1 cellular context compared by ENCODE assay signal in the genomic region with DNA sequence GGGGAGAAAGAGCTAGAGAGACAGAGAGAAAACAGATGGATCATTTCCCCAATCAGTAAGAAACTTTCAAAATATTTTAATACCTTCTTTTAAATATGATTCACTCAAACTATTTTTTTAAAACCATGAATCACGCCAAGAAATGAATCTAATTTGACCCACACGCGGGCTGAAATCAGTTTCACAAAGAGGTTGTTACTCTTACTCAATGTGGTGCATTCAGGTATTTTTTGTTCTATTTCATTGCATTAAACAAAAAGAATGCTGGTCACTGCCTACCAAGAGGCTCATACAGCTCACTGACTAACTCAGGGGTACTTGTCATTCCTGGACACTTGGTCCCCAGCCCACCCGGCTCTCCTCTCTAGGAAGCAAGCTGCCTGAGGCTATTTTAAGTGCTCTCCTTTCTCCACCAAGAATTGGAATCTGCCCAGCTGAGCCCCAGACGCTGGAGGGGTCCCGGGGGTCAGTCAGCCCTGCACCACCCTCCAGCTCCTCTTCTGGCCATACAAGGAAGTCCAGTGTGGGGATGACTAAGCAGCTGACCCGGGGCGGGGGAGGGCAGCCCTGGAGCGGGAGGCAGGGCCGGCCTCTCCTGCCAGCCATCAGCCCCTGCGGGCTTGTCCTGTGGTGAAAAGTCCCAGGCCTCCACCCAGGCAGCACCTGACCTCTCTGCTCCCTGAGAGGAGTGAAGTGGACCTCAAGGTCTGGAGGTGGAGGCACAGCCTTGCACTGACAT.
TF ChIP-seq lines count a peak whose summit lies in the region.

No MANE protein-coding gene starts in this region.

TF ChIP-seq in HepG2, 621 proteins besides CTCF, POLR2A, EP300 and RAD21 (continued from another document):
- TF ChIP-seq HNRNPL (IDR thresholded peaks at IDR 0.05; ENCODE audit: low read depth, low read length), result no peak
- TF ChIP-seq EED (CRISPR knock-in tag; IDR thresholded peaks at IDR 0.05), result no peak
- 0 out of 4 replicates have a peak, but pooled peaks of 1 of the 2 experiments have one; percentile 15 for TF ChIP-seq NR2F1 (CRISPR knock-in tag; IDR thresholded peaks at IDR 0.05)
- TF ChIP-seq ZNF569 (CRISPR knock-in tag; IDR thresholded peaks at IDR 0.05; ENCODE audit: borderline replicate concordance), result no peak
- no peak for TF ChIP-seq FOXA3 (CRISPR knock-in tag; IDR thresholded peaks at IDR 0.05)
- TF ChIP-seq, protein P1, sequence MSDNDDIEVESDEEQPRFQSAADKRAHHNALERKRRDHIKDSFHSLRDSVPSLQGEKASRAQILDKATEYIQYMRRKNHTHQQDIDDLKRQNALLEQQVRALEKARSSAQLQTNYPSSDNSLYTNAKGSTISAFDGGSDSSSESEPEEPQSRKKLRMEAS (IDR thresholded peaks at IDR 0.05), result no peak
- TF ChIP-seq ATF1 (CRISPR knock-in tag; IDR thresholded peaks at IDR 0.05), result no peak
- no peak for TF ChIP-seq SYNCRIP (IDR thresholded peaks at IDR 0.05; ENCODE audit: insufficient read depth, low read depth, low read length)
- no peak for TF ChIP-seq ZNF335 (CRISPR knock-in tag; IDR thresholded peaks at IDR 0.05)
- TF ChIP-seq, protein P2, sequence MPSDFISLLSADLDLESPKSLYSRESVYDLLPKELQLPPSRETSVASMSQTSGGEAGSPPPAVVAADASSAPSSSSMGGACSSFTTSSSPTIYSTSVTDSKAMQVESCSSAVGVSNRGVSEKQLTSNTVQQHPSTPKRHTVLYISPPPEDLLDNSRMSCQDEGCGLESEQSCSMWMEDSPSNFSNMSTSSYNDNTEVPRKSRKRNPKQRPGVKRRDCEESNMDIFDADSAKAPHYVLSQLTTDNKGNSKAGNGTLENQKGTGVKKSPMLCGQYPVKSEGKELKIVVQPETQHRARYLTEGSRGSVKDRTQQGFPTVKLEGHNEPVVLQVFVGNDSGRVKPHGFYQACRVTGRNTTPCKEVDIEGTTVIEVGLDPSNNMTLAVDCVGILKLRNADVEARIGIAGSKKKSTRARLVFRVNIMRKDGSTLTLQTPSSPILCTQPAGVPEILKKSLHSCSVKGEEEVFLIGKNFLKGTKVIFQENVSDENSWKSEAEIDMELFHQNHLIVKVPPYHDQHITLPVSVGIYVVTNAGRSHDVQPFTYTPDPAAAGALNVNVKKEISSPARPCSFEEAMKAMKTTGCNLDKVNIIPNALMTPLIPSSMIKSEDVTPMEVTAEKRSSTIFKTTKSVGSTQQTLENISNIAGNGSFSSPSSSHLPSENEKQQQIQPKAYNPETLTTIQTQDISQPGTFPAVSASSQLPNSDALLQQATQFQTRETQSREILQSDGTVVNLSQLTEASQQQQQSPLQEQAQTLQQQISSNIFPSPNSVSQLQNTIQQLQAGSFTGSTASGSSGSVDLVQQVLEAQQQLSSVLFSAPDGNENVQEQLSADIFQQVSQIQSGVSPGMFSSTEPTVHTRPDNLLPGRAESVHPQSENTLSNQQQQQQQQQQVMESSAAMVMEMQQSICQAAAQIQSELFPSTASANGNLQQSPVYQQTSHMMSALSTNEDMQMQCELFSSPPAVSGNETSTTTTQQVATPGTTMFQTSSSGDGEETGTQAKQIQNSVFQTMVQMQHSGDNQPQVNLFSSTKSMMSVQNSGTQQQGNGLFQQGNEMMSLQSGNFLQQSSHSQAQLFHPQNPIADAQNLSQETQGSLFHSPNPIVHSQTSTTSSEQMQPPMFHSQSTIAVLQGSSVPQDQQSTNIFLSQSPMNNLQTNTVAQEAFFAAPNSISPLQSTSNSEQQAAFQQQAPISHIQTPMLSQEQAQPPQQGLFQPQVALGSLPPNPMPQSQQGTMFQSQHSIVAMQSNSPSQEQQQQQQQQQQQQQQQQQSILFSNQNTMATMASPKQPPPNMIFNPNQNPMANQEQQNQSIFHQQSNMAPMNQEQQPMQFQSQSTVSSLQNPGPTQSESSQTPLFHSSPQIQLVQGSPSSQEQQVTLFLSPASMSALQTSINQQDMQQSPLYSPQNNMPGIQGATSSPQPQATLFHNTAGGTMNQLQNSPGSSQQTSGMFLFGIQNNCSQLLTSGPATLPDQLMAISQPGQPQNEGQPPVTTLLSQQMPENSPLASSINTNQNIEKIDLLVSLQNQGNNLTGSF (CRISPR knock-in tag; IDR thresholded peaks at IDR 0.05), result no peak
- TF ChIP-seq, protein P3, sequence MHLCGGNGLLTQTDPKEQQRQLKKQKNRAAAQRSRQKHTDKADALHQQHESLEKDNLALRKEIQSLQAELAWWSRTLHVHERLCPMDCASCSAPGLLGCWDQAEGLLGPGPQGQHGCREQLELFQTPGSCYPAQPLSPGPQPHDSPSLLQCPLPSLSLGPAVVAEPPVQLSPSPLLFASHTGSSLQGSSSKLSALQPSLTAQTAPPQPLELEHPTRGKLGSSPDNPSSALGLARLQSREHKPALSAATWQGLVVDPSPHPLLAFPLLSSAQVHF (CRISPR knock-in tag; IDR thresholded peaks at IDR 0.05), result no peak
- TF ChIP-seq FOSL2 (CRISPR knock-in tag; IDR thresholded peaks at IDR 0.05), result peak; percentile 77
- peak; percentile 57; the same call in 1 of the 2 replicates for TF ChIP-seq ELF3 (CRISPR knock-in tag; IDR thresholded peaks at IDR 0.05)
- TF ChIP-seq, protein P4, sequence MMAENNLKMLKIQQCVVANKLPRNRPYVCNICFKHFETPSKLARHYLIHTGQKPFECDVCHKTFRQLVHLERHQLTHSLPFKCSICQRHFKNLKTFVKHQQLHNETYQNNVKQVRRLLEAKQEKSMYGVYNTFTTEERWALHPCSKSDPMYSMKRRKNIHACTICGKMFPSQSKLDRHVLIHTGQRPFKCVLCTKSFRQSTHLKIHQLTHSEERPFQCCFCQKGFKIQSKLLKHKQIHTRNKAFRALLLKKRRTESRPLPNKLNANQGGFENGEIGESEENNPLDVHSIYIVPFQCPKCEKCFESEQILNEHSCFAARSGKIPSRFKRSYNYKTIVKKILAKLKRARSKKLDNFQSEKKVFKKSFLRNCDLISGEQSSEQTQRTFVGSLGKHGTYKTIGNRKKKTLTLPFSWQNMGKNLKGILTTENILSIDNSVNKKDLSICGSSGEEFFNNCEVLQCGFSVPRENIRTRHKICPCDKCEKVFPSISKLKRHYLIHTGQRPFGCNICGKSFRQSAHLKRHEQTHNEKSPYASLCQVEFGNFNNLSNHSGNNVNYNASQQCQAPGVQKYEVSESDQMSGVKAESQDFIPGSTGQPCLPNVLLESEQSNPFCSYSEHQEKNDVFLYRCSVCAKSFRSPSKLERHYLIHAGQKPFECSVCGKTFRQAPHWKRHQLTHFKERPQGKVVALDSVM (CRISPR knock-in tag; IDR thresholded peaks at IDR 0.05), result no peak
- no peak for TF ChIP-seq TMF1 (CRISPR knock-in tag; IDR thresholded peaks at IDR 0.05; ENCODE audit: low read depth)
- TF ChIP-seq, protein P5, sequence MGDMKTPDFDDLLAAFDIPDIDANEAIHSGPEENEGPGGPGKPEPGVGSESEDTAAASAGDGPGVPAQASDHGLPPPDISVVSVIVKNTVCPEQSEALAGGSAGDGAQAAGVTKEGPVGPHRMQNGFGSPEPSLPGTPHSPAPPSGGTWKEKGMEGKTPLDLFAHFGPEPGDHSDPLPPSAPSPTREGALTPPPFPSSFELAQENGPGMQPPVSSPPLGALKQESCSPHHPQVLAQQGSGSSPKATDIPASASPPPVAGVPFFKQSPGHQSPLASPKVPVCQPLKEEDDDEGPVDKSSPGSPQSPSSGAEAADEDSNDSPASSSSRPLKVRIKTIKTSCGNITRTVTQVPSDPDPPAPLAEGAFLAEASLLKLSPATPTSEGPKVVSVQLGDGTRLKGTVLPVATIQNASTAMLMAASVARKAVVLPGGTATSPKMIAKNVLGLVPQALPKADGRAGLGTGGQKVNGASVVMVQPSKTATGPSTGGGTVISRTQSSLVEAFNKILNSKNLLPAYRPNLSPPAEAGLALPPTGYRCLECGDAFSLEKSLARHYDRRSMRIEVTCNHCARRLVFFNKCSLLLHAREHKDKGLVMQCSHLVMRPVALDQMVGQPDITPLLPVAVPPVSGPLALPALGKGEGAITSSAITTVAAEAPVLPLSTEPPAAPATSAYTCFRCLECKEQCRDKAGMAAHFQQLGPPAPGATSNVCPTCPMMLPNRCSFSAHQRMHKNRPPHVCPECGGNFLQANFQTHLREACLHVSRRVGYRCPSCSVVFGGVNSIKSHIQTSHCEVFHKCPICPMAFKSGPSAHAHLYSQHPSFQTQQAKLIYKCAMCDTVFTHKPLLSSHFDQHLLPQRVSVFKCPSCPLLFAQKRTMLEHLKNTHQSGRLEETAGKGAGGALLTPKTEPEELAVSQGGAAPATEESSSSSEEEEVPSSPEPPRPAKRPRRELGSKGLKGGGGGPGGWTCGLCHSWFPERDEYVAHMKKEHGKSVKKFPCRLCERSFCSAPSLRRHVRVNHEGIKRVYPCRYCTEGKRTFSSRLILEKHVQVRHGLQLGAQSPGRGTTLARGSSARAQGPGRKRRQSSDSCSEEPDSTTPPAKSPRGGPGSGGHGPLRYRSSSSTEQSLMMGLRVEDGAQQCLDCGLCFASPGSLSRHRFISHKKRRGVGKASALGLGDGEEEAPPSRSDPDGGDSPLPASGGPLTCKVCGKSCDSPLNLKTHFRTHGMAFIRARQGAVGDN (CRISPR knock-in tag; IDR thresholded peaks at IDR 0.05), result 0 out of 2 replicates have a peak, but pooled peaks have one; percentile 12
